In the genomic region with DNA sequence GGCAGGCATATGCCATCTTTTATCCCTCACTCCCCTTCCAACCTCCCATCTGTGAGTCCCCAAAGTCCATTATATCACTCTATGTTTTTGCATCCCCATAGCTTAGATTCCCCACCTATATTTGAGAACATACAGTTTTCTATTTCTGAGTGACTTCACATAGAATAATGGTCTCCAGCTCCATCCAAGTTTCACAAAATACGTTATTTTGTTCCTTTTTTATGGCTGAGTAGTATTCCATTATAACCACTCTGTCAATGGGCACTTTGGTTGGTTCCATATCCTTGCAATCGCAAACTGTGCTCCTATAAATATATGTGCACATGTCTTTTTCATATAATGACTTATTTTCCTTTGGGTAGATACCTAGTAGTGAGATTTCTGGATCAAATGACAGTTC, we compare ENCODE assay signal across 25 cellular contexts.
"Had no signal": no experiment of that assay in that cellular context is flagged by ENCODE, and none has a peak within 500 bp of the region (broad histone marks: within the 10 kb centered on the region; RNA-seq: fewer than 3 reads in every experiment).

No MANE protein-coding gene starts in this region.

- ATAC-seq: effector memory CD8-positive, alpha-beta T cell; esophagus mucosa; foreskin keratinocyte; gastrocnemius medialis; gastroesophageal sphincter; heart left ventricle; heart right ventricle had no signal

- H3K4me1 ChIP-seq: colonic mucosa, esophagus muscularis mucosa, foreskin keratinocyte, gastrocnemius medialis, gastroesophageal sphincter had no signal

- H3K27ac Mint-ChIP-seq: dendritic cell treated with granulocyte-macrophage colony-stimulating factor and Interleukin-4, amounts not matched to agents 40 ng/mL and 50 ng/mL, for 4 days; effector memory CD8-positive, alpha-beta T cell; endodermal cell had no signal

- H3K9me3 Mint-ChIP-seq: dendritic cell treated with granulocyte-macrophage colony-stimulating factor and Interleukin-4, amounts not matched to agents 40 ng/mL and 50 ng/mL, for 4 days; effector memory CD8-positive, alpha-beta T cell had no signal

- H3K27ac ChIP-seq: colonic mucosa, coronary artery, dorsolateral prefrontal cortex, epithelial cell of prostate, esophagus muscularis mucosa, esophagus squamous epithelium, foreskin keratinocyte, gastrocnemius medialis, gastroesophageal sphincter, heart left ventricle, heart right ventricle had no signal

- H3K36me3 ChIP-seq: colonic mucosa, esophagus muscularis mucosa, esophagus squamous epithelium, gastrocnemius medialis, gastroesophageal sphincter, heart left ventricle, heart right ventricle had no signal

- H3K9me3 ChIP-seq: colonic mucosa, esophagus muscularis mucosa, esophagus squamous epithelium, gastrocnemius medialis, gastroesophageal sphincter, heart left ventricle had no signal

- DNase-seq: colonic mucosa; cortex of kidney; dermis blood vessel endothelial cell; dorsolateral prefrontal cortex; effector CD4-positive, alpha-beta T cell; effector CD8-positive, alpha-beta T cell; effector memory CD4-positive, alpha-beta T cell; effector memory CD8-positive, alpha-beta T cell; endodermal cell; erythroblast; esophagus squamous epithelium; foreskin fibroblast; foreskin keratinocyte; foreskin melanocyte; gastrocnemius medialis; glutamatergic neuron; head of caudate nucleus; heart left ventricle; heart right ventricle had no signal

- H3K4me3 Mint-ChIP-seq: dendritic cell treated with granulocyte-macrophage colony-stimulating factor and Interleukin-4, amounts not matched to agents 40 ng/mL and 50 ng/mL, for 4 days; effector memory CD8-positive, alpha-beta T cell; endodermal cell had no signal

- H3K4me3 ChIP-seq: colonic mucosa, coronary artery, dorsolateral prefrontal cortex, esophagus muscularis mucosa, esophagus squamous epithelium, gastrocnemius medialis, gastroesophageal sphincter, heart left ventricle, heart right ventricle had no signal
